8 cellular contexts compared by ENCODE assay signal in genomic region chr17:42566873-42567573, GRCh38. TPM values are rescaled to one million over a fixed set of nuclear protein-coding genes. Genes with fewer than 3 reads are reported as not detected.
DNase-seq lines count a peak whose midpoint lies in the region; ATAC-seq, FAIRE-seq and TF ChIP-seq lines count a peak whose summit lies in the region.

TSS of gene MLX (plus strand) at chr17:42567100. CDS start at chr17:42567125, 25 bp downstream.

- peak; percentile 44 for ATAC-seq in HG03095 (IDR thresholded peaks at IDR 0.05; ENCODE audit: unreplicated experiment)
- ATAC-seq in GM21447 (IDR thresholded peaks at IDR 0.05; ENCODE audit: unreplicated experiment), result no peak

- H3K9me3 ChIP-seq in breast epithelium (no peaks in the 10 kb centered on the region), small intestine (ENCODE audit: control insufficient read depth, low read depth) (no peaks in the 10 kb centered on the region)

- DNase-seq in GM13976 (ENCODE audit: low spot score) (peak; percentile 100), NCI-H2227 (lab: John Stamatoyannopoulos, UW; ENCODE audit: unreplicated experiment) (peak; percentile 98), breast epithelium (ENCODE audit: low spot score in 2 of 2) (peak; percentile 85 to 94), iPS-NIHi7 (ENCODE audit: extremely low spot score) (peak; percentile 100), small intestine (peak; percentile 97)

- H3K27ac ChIP-seq in breast epithelium, result peak within 1 kb of the TSS; percentile 86 to 95
- peak within 1 kb of the TSS; percentile 95 to 97 for H3K27ac ChIP-seq in small intestine (ENCODE audit: low read depth in 1 of 2, low read length in 1 of 2)

- H3K4me1 ChIP-seq in breast epithelium, result peaks cover 15 to 27% of the 10 kb centered on the region in 2 donors
- peaks cover 8 to 10% of the 10 kb centered on the region in 2 donors for H3K4me1 ChIP-seq in small intestine (ENCODE audit: control insufficient read depth in 2 of 2, insufficient read depth in 1 of 2, low read depth in 1 of 2, low read length in 1 of 2)

- H3K36me3 ChIP-seq in breast epithelium, result peaks cover 5% of the 10 kb centered on the region
- peaks cover 19 to 21% of the 10 kb centered on the region in 2 donors for H3K36me3 ChIP-seq in small intestine (ENCODE audit: control insufficient read depth in 2 of 2, insufficient read depth in 2 of 2, low read length in 2 of 2)

- H3K27me3 ChIP-seq in breast epithelium (no peaks in the 10 kb centered on the region), small intestine (ENCODE audit: control insufficient read depth in 2 of 2, insufficient read depth in 2 of 2, low read length in 2 of 2) (no peaks in the 10 kb centered on the region)

- in situ Hi-C loops in GM13976 (cut with MboI; ENCODE audit: low sequenced_read_pairs, unreplicated experiment), result no loop called here

- TF ChIP-seq POLR2A in breast epithelium (IDR thresholded peaks at IDR 0.05), result peak; percentile 40

- H3K4me3 ChIP-seq in WI38 (ENCODE audit: low read depth, low read length) (peak within 1 kb of the TSS; percentile 84), breast epithelium (peak within 1 kb of the TSS; percentile 78 to 92 (median 80)), small intestine (ENCODE audit: low read depth in 1 of 2, low read length in 2 of 2) (peak within 1 kb of the TSS; percentile 82 to 88)

- no peak for TF ChIP-seq CTCF in GM13976 (IDR thresholded peaks at IDR 0.05; ENCODE audit: borderline replicate concordance, control extremely low read depth, extremely low read depth, insufficient read depth, missing control alignments)
- no peak for TF ChIP-seq CTCF in WI38 (IDR thresholded peaks at IDR 0.05; ENCODE audit: low read depth, low read length)
- no peak for TF ChIP-seq CTCF in breast epithelium (IDR thresholded peaks at IDR 0.05)

- WGBS in small intestine, 3 donors, result 0% methylated on average over 48 to 72 of the region's 72 CpGs

- no peak for FAIRE-seq in small intestine (lab: Jason Lieb, UNC)

- intact Hi-C loops in breast epithelium (cut with DNase I; ENCODE audit: low total_unique reads), result no loop called here

RNA-seq across cellular contexts. Expression of gene MLX, which starts in this region (rescaled TPM):
- total RNA-seq in breast epithelium, result 10 to 100 TPM; 27.2 to 49.8 (median 39.4) TPM
- 100 to 1,000 TPM in 2 of 3 donors, 10 to 100 TPM in 1; 58.1 to 144 (median 121) TPM for polyA plus RNA-seq in small intestine
